8 cellular contexts compared by ENCODE assay signal in the genomic region with DNA sequence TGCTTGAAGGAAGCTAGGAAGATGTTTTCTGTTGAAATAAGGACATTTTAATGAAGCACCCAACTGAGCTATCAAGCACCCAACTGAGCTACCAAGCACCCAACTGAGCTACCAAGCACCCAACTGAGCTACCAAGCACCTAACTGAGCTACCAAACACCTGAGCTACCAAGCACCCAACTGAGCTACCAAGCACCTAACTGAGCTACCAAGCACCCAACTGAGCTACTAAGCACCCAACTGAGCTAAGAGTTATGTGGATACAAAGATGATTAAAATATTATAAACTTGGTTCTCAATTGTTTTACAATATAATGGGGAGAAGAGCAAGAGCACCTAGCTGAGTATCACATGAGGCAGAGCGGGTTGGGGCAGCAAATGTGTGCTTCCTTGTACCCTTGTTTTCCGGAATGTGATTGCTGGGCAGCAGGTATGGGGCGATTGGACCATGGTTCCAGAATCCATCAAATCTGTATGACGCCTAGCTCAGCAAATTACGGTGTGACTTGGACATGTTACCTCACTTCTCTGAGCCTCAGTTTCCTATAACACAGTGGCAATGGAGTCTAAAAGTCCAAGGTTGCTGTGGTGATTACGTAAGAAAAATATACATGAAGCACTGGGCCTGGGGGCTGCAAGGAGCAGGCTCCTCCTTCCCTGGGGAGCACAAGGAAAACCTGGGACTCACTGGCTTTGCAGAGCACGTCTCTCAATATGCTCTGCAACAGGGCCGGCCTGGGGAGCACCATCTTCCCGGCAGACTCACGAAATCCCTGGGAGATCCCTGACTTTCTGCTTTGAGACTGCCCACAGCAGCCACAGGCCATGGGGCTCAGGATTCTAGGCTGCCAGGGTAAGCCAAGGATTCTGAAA. TPM values are rescaled to one million over a fixed set of nuclear protein-coding genes. Genes with fewer than 3 reads are reported as not detected.
DNase-seq lines count a peak whose midpoint lies in the region; ATAC-seq and TF ChIP-seq lines count a peak whose summit lies in the region.

No MANE protein-coding gene starts in this region.

- H3K9me3 ChIP-seq in muscle layer of colon (ENCODE audit: low read length) (no peaks in the 10 kb centered on the region), upper lobe of left lung (no peaks in the 10 kb centered on the region)

- WGBS in upper lobe of left lung, 2 donors = 71 to 78% methylated on average over 6 to 10 of the region's 10 CpGs

- H3K27ac Mint-ChIP-seq in activated naive CD4-positive, alpha-beta T cell treated with anti-CD3 and anti-CD28 coated beads, Interleukin-2, amount 10 ng/mL, durations not matched to agents 7 days and 5 days = peak overlapping the region; percentile 98
- H3K27ac Mint-ChIP-seq in activated naive CD8-positive, alpha-beta T cell treated with anti-CD3 and anti-CD28 coated beads, Interleukin-2, amount 50 U/mL, for 24 hours = peak overlapping the region; percentile 99

- no peak for TF ChIP-seq CTCF in upper lobe of left lung (IDR thresholded peaks at IDR 0.05)

- H3K27ac ChIP-seq in muscle layer of colon (ENCODE audit: low read depth, low read length) (peak overlapping the region; percentile 64), upper lobe of left lung (peak overlapping the region; percentile 80 to 92 (median 88))

- no peak for DNase-seq in activated naive CD4-positive, alpha-beta T cell treated with anti-CD3 and anti-CD28 coated beads, Interleukin-2, amount 10 ng/mL, durations not matched to agents 7 days and 5 days
- DNase-seq in activated naive CD4-positive, alpha-beta T cell treated with Interleukin-2 at 50 U/mL for 16 hours = no peak
- DNase-seq in activated naive CD8-positive, alpha-beta T cell treated with anti-CD3 and anti-CD28 coated beads, Interleukin-2, amount 50 U/mL, for 24 hours = no peak
- DNase-seq in upper lobe of left lung = no peak
- no peak for DNase-seq in kidney tubule cell (ENCODE audit: low spot score)
- DNase-seq in EL = no peak

- H3K27me3 Mint-ChIP-seq in activated naive CD4-positive, alpha-beta T cell treated with anti-CD3 and anti-CD28 coated beads, Interleukin-2, amount 10 ng/mL, durations not matched to agents 7 days and 5 days = no peaks in the 10 kb centered on the region
- H3K27me3 Mint-ChIP-seq in activated naive CD8-positive, alpha-beta T cell treated with anti-CD3 and anti-CD28 coated beads, Interleukin-2, amount 50 U/mL, for 24 hours = no peaks in the 10 kb centered on the region

- CTCF ChIA-PET in activated naive CD4-positive, alpha-beta T cell treated with anti-CD3 and anti-CD28 coated beads, Interleukin-2, amount 10 ng/mL, durations not matched to agents 7 days and 5 days (lab: Charles Lee) = interaction anchor here (1.3 to 7.6 kb wide), 6 partner anchors 8 to 177 kb away, joined by 4 to 59 read pairs (median 16); no protein-coding TSS in a partner anchor

- peaks cover 92% of the 10 kb centered on the region for H3K4me1 Mint-ChIP-seq in activated naive CD4-positive, alpha-beta T cell treated with anti-CD3 and anti-CD28 coated beads, Interleukin-2, amount 10 ng/mL, durations not matched to agents 7 days and 5 days
- peaks cover 79% of the 10 kb centered on the region for H3K4me1 Mint-ChIP-seq in activated naive CD8-positive, alpha-beta T cell treated with anti-CD3 and anti-CD28 coated beads, Interleukin-2, amount 50 U/mL, for 24 hours

- H3K4me3 ChIP-seq in muscle layer of colon (ENCODE audit: low read depth in 1 of 2, low read length in 2 of 2) (peak overlapping the region in 1 of 2 donors; percentile 8), upper lobe of left lung (no peak overlapping the region)

- H3K9me3 Mint-ChIP-seq in activated naive CD4-positive, alpha-beta T cell treated with anti-CD3 and anti-CD28 coated beads, Interleukin-2, amount 10 ng/mL, durations not matched to agents 7 days and 5 days = no peaks in the 10 kb centered on the region
- no peaks in the 10 kb centered on the region for H3K9me3 Mint-ChIP-seq in activated naive CD8-positive, alpha-beta T cell treated with anti-CD3 and anti-CD28 coated beads, Interleukin-2, amount 50 U/mL, for 24 hours

- no peak for TF ChIP-seq POLR2A in upper lobe of left lung (IDR thresholded peaks at IDR 0.05)

- H3K27me3 ChIP-seq in muscle layer of colon (ENCODE audit: control insufficient read depth in 1 of 2, insufficient read depth in 2 of 2, low read length in 2 of 2) = no peaks in the 10 kb centered on the region
- H3K27me3 ChIP-seq in upper lobe of left lung = no peaks in the 10 kb centered on the region

- no peak overlapping the region for H3K4me3 Mint-ChIP-seq in activated naive CD4-positive, alpha-beta T cell treated with anti-CD3 and anti-CD28 coated beads, Interleukin-2, amount 10 ng/mL, durations not matched to agents 7 days and 5 days
- H3K4me3 Mint-ChIP-seq in activated naive CD8-positive, alpha-beta T cell treated with anti-CD3 and anti-CD28 coated beads, Interleukin-2, amount 50 U/mL, for 24 hours = no peak overlapping the region

- no peak for TF ChIP-seq EP300 in upper lobe of left lung (IDR thresholded peaks at IDR 0.05)

- H3K4me1 ChIP-seq in muscle layer of colon (ENCODE audit: insufficient read depth, low read length) (peaks cover 100% of the 10 kb centered on the region), upper lobe of left lung (peaks cover 87 to 90% (median 87%) of the 10 kb centered on the region in 4 donors)

- H3K36me3 ChIP-seq in muscle layer of colon (ENCODE audit: insufficient read depth, low read length) (peaks cover 15% of the 10 kb centered on the region), upper lobe of left lung (no peaks in the 10 kb centered on the region)

- H3K36me3 Mint-ChIP-seq in activated naive CD4-positive, alpha-beta T cell treated with anti-CD3 and anti-CD28 coated beads, Interleukin-2, amount 10 ng/mL, durations not matched to agents 7 days and 5 days = peaks cover 33% of the 10 kb centered on the region
- no peaks in the 10 kb centered on the region for H3K36me3 Mint-ChIP-seq in activated naive CD8-positive, alpha-beta T cell treated with anti-CD3 and anti-CD28 coated beads, Interleukin-2, amount 50 U/mL, for 24 hours (ENCODE audit: low read depth)

- H3K9ac ChIP-seq in muscle layer of colon (ENCODE audit: low read length) = peak overlapping the region; percentile 6

- ATAC-seq in activated naive CD8-positive, alpha-beta T cell treated with anti-CD3 and anti-CD28 coated beads, Interleukin-2, amount 50 U/mL, for 24 hours = no peak
- ATAC-seq in upper lobe of left lung (ENCODE audit: low FRiP score in 2 of 2) (no peak), SK-N-SH treated with all-trans-retinoic acid at 6 μM for 48 hours (no peak)

TF ChIP-seq in SK-N-SH treated with all-trans-retinoic acid at 6 μM for 48 hours, 23 proteins besides CTCF, POLR2A, EP300 and RAD21:
- no peak for TF ChIP-seq ZNF70 (CRISPR knock-in tag; IDR thresholded peaks at IDR 0.05)
- TF ChIP-seq ZFP3 (CRISPR knock-in tag; IDR thresholded peaks at IDR 0.05) = no peak
- TF ChIP-seq, protein P1, sequence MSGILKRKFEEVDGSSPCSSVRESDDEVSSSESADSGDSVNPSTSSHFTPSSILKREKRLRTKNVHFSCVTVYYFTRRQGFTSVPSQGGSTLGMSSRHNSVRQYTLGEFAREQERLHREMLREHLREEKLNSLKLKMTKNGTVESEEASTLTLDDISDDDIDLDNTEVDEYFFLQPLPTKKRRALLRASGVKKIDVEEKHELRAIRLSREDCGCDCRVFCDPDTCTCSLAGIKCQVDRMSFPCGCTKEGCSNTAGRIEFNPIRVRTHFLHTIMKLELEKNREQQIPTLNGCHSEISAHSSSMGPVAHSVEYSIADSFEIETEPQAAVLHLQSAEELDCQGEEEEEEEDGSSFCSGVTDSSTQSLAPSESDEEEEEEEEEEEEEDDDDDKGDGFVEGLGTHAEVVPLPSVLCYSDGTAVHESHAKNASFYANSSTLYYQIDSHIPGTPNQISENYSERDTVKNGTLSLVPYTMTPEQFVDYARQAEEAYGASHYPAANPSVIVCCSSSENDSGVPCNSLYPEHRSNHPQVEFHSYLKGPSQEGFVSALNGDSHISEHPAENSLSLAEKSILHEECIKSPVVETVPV (CRISPR knock-in tag; IDR thresholded peaks at IDR 0.05) = no peak
- TF ChIP-seq OSR1 (CRISPR knock-in tag; IDR thresholded peaks at IDR 0.05) = no peak
TF ChIP-seq in SK-N-SH treated with all-trans-retinoic acid at 6 μM for 48 hours: peak in this region for 0.

RNA-seq across cellular contexts. Expression of gene BMF, which starts 11.3 kb away (rescaled TPM):
- 100 to 1,000 TPM in 1 of 6 donors, 10 to 100 TPM in 4, 1 to 10 TPM in 1; 9.9 to 118 (median 26.2) TPM for total RNA-seq in upper lobe of left lung

RNA-seq across cellular contexts. Expression of gene SRP14, which starts 58.4 kb away (rescaled TPM):
- 100 to 1,000 TPM in 5 of 6 donors, 10 to 100 TPM in 1; 55.5 to 342 (median 191) TPM for total RNA-seq in upper lobe of left lung
